In the genomic region with DNA sequence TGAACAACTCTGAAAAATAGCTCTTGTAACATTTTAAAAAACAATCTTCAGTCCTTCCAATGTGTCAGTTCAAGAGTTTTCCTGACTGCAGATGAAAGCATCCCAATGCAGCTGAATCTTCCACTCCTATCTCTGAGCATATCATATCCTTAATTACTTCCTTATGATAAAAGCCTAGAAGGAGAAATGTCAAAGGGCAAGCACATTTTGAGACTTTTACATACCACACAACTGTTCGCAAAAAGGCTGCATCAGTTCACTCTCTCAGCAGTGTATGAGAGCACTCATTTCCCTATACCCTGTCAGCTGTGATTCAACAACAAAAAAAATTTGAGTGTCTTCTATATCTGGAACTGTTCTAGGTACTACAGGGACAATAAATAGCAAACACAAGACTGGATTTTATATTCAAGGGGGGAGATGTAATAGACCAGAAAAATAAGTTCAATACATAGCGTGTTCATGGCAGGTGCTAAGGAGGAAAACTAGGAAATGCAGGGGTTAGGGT, we compare ENCODE assay signal across 16 cellular contexts.
DNase-seq lines count a peak whose midpoint lies in the region; ATAC-seq, FAIRE-seq and TF ChIP-seq lines count a peak whose summit lies in the region.
"Had no signal": no experiment of that assay in that cellular context is flagged by ENCODE, and none has a peak within 500 bp of the region (broad histone marks: within the 10 kb centered on the region; RNA-seq: fewer than 3 reads in every experiment).

No MANE protein-coding gene starts in this region.

- BruUV-seq in endothelial cell of umbilical vein (replicated peaks; lab: Mats Ljungman, UMichigan) = no TSS peak

- POLR2A ChIA-PET in activated CD8-positive, alpha-beta T cell treated with anti-CD3 and anti-CD28 coated beads for 36 hours (lab: Charles Lee) = no interaction called here
- POLR2A ChIA-PET in activated CD8-positive, alpha-beta T cell treated with anti-CD3 and anti-CD28 coated beads, Interleukin-2, amount 10 ng/mL, durations not matched to agents 7 days and 5 days (lab: Charles Lee) = no interaction called here
- POLR2A ChIA-PET in endothelial cell of umbilical vein (lab: Charles Lee) = no interaction called here

- peaks cover 20% of the 10 kb centered on the region for H3K9me3 Mint-ChIP-seq in activated CD8-positive, alpha-beta T cell treated with anti-CD3 and anti-CD28 coated beads for 36 hours
- peaks cover 22% of the 10 kb centered on the region for H3K9me3 Mint-ChIP-seq in activated CD8-positive, alpha-beta T cell treated with anti-CD3 and anti-CD28 coated beads, Interleukin-2, amount 10 ng/mL, durations not matched to agents 7 days and 5 days (ENCODE audit: insufficient read depth)
- H3K9me3 Mint-ChIP-seq in natural killer cell = peaks cover 4 to 13% of the 10 kb centered on the region in 2 donors
- H3K9me3 Mint-ChIP-seq in natural killer cell treated with Interleukin-12 subunit alpha and Interleukin-12 subunit beta and Interleukin-15 and Interleukin-18, amount 100 ng/mL, for 72 hours = peaks cover 5% of the 10 kb centered on the region
- H3K9me3 Mint-ChIP-seq in stimulated activated naive B cell treated with anti-CD40 and anti-IgM and Interleukin-4, amounts not matched to agents 10 μg/mL and 1 μg/mL and 100 μg/mL, for 72 hours = peaks cover 8 to 14% of the 10 kb centered on the region in 2 donors

- H3K27me3 Mint-ChIP-seq in activated CD8-positive, alpha-beta T cell treated with anti-CD3 and anti-CD28 coated beads for 36 hours = no peaks in the 10 kb centered on the region
- H3K27me3 Mint-ChIP-seq in activated CD8-positive, alpha-beta T cell treated with anti-CD3 and anti-CD28 coated beads, Interleukin-2, amount 10 ng/mL, durations not matched to agents 7 days and 5 days (ENCODE audit: low read depth) = no peaks in the 10 kb centered on the region
- H3K27me3 Mint-ChIP-seq in natural killer cell (ENCODE audit: low read depth in 2 of 2) = no peaks in the 10 kb centered on the region
- H3K27me3 Mint-ChIP-seq in natural killer cell treated with Interleukin-12 subunit alpha and Interleukin-12 subunit beta and Interleukin-15 and Interleukin-18, amount 100 ng/mL, for 72 hours = no peaks in the 10 kb centered on the region
- H3K27me3 Mint-ChIP-seq in stimulated activated naive B cell treated with anti-CD40 and anti-IgM and Interleukin-4, amounts not matched to agents 10 μg/mL and 1 μg/mL and 100 μg/mL, for 72 hours = no peaks in the 10 kb centered on the region

- no peaks in the 10 kb centered on the region for H3K9me1 ChIP-seq in endothelial cell of umbilical vein (replicated peaks; ENCODE audit: control insufficient read depth, extremely low read depth, insufficient read depth, low read length)

- no peak overlapping the region for H3K4me3 ChIP-seq in endothelial cell of umbilical vein (replicated peaks in 1 of 3; ENCODE audit: insufficient read depth in 1 of 3, low read depth in 1 of 3, low read length in 3 of 3)
- no peak overlapping the region for H3K4me3 ChIP-seq in brain microvascular endothelial cell (ENCODE audit: low read depth, low read length)

- H3K27ac Mint-ChIP-seq in activated CD8-positive, alpha-beta T cell treated with anti-CD3 and anti-CD28 coated beads for 36 hours = peak overlapping the region; percentile 25
- no peak overlapping the region for H3K27ac Mint-ChIP-seq in activated CD8-positive, alpha-beta T cell treated with anti-CD3 and anti-CD28 coated beads, Interleukin-2, amount 10 ng/mL, durations not matched to agents 7 days and 5 days
- H3K27ac Mint-ChIP-seq in natural killer cell = peak overlapping the region; percentile 17 to 23
- H3K27ac Mint-ChIP-seq in natural killer cell treated with Interleukin-12 subunit alpha and Interleukin-12 subunit beta and Interleukin-15 and Interleukin-18, amount 100 ng/mL, for 72 hours = peak overlapping the region in 1 of 2 donors; percentile 7
- H3K27ac Mint-ChIP-seq in stimulated activated naive B cell treated with anti-CD40 and anti-IgM and Interleukin-4, amounts not matched to agents 10 μg/mL and 1 μg/mL and 100 μg/mL, for 72 hours = peak overlapping the region; percentile 37

- H2AFZ ChIP-seq in endothelial cell of umbilical vein (ENCODE audit: low read depth, low read length) = no peak overlapping the region

- intact Hi-C loops in activated CD8-positive, alpha-beta T cell treated with anti-CD3 and anti-CD28 coated beads for 36 hours (cut with micrococcal nuclease) = no loop called here
- intact Hi-C loops in natural killer cell (cut with micrococcal nuclease) (no loop called here), endothelial cell of umbilical vein (cut with micrococcal nuclease) (no loop called here)

- dilution Hi-C loops in endothelial cell of umbilical vein (cut with MboI; ENCODE audit: extremely low pct_ligation_motif_present, low sequenced_read_pairs) = no loop called here

- H3K9me3 ChIP-seq in endothelial cell of umbilical vein (replicated peaks; ENCODE audit: control insufficient read depth, insufficient read depth, low read length) = no peaks in the 10 kb centered on the region

- no peaks in the 10 kb centered on the region for H3K79me2 ChIP-seq in endothelial cell of umbilical vein (ENCODE audit: control insufficient read depth, insufficient read depth, low read length)

- no peak for TF ChIP-seq CTCF in activated CD8-positive, alpha-beta T cell treated with anti-CD3 and anti-CD28 coated beads for 36 hours (IDR thresholded peaks at IDR 0.05)
- TF ChIP-seq CTCF in natural killer cell (IDR thresholded peaks at IDR 0.05) = no peak
- no peak for TF ChIP-seq CTCF in endothelial cell of umbilical vein (IDR thresholded peaks at IDR 0.05; ENCODE audit: extremely low read depth in 1 of 2, insufficient read depth in 1 of 2, low read depth in 1 of 2, low read length in 2 of 2)
- TF ChIP-seq CTCF in brain microvascular endothelial cell (IDR thresholded peaks at IDR 0.05; ENCODE audit: low read depth, low read length, missing control alignments) = no peak

- peaks cover 7% of the 10 kb centered on the region for H3K4me1 ChIP-seq in endothelial cell of umbilical vein (ENCODE audit: control insufficient read depth, extremely low read depth, insufficient read depth, low read length)

- H3K27me3 ChIP-seq in endothelial cell of umbilical vein (ENCODE audit: control insufficient read depth in 2 of 2, insufficient read depth in 2 of 2, low read length in 2 of 2) (no peaks in the 10 kb centered on the region), brain microvascular endothelial cell (replicated peaks) (no peaks in the 10 kb centered on the region)

- H3K4me2 ChIP-seq in endothelial cell of umbilical vein (ENCODE audit: insufficient read depth, low read length) = no peak overlapping the region

- FAIRE-seq in endothelial cell of umbilical vein (lab: Jason Lieb, UNC) = no peak
- FAIRE-seq: GM12891 had no signal

- no peak for TF ChIP-seq POLR2A in endothelial cell of umbilical vein (IDR thresholded peaks at IDR 0.05; ENCODE audit: low read depth, low read length)

- H3K36me3 ChIP-seq in endothelial cell of umbilical vein (ENCODE audit: control insufficient read depth in 2 of 2, extremely low read depth in 1 of 2, insufficient read depth in 2 of 2, low read length in 2 of 2) = no peaks in the 10 kb centered on the region
- H3K36me3 ChIP-seq in brain microvascular endothelial cell (replicated peaks) = no peaks in the 10 kb centered on the region

- peaks cover 39% of the 10 kb centered on the region for H3K36me3 Mint-ChIP-seq in activated CD8-positive, alpha-beta T cell treated with anti-CD3 and anti-CD28 coated beads for 36 hours (ENCODE audit: low read depth)
- peaks cover 27% of the 10 kb centered on the region for H3K36me3 Mint-ChIP-seq in activated CD8-positive, alpha-beta T cell treated with anti-CD3 and anti-CD28 coated beads, Interleukin-2, amount 10 ng/mL, durations not matched to agents 7 days and 5 days (ENCODE audit: low read depth)
- peaks cover 15% of the 10 kb centered on the region for H3K36me3 Mint-ChIP-seq in natural killer cell
- H3K36me3 Mint-ChIP-seq in natural killer cell treated with Interleukin-12 subunit alpha and Interleukin-12 subunit beta and Interleukin-15 and Interleukin-18, amount 100 ng/mL, for 72 hours = peaks cover 29% of the 10 kb centered on the region
- H3K36me3 Mint-ChIP-seq in stimulated activated naive B cell treated with anti-CD40 and anti-IgM and Interleukin-4, amounts not matched to agents 10 μg/mL and 1 μg/mL and 100 μg/mL, for 72 hours = peaks cover 31 to 52% of the 10 kb centered on the region in 2 donors

- no peak overlapping the region for H3K27ac ChIP-seq in endothelial cell of umbilical vein (ENCODE audit: insufficient read depth, low read depth, low read length)
- no peak overlapping the region for H3K27ac ChIP-seq in brain microvascular endothelial cell

- H4K20me1 ChIP-seq in endothelial cell of umbilical vein (replicated peaks; ENCODE audit: control insufficient read depth, extremely low read depth, insufficient read depth, low read length) = peaks cover 2% of the 10 kb centered on the region

- ATAC-seq in activated CD8-positive, alpha-beta T cell treated with anti-CD3 and anti-CD28 coated beads for 36 hours = no peak
- ATAC-seq in activated CD8-positive, alpha-beta T cell treated with anti-CD3 and anti-CD28 coated beads, Interleukin-2, amount 10 ng/mL, durations not matched to agents 7 days and 5 days = no peak
- no peak for ATAC-seq in natural killer cell
- no peak for ATAC-seq in natural killer cell treated with Interleukin-12 subunit alpha and Interleukin-12 subunit beta and Interleukin-15 and Interleukin-18, amount 100 ng/mL, for 72 hours
- ATAC-seq in stimulated activated naive B cell treated with anti-CD40 and anti-IgM and Interleukin-4, amounts not matched to agents 10 μg/mL and 1 μg/mL and 100 μg/mL, for 72 hours (replicated peaks) = no peak

- H3K4me3 Mint-ChIP-seq in activated CD8-positive, alpha-beta T cell treated with anti-CD3 and anti-CD28 coated beads for 36 hours = no peak overlapping the region
- no peak overlapping the region for H3K4me3 Mint-ChIP-seq in activated CD8-positive, alpha-beta T cell treated with anti-CD3 and anti-CD28 coated beads, Interleukin-2, amount 10 ng/mL, durations not matched to agents 7 days and 5 days
- H3K4me3 Mint-ChIP-seq in natural killer cell = no peak overlapping the region
- H3K4me3 Mint-ChIP-seq in natural killer cell treated with Interleukin-12 subunit alpha and Interleukin-12 subunit beta and Interleukin-15 and Interleukin-18, amount 100 ng/mL, for 72 hours = no peak overlapping the region
- H3K4me3 Mint-ChIP-seq in stimulated activated naive B cell treated with anti-CD40 and anti-IgM and Interleukin-4, amounts not matched to agents 10 μg/mL and 1 μg/mL and 100 μg/mL, for 72 hours = no peak overlapping the region
- H3K4me3 Mint-ChIP-seq: H9 had no signal

- peaks cover 17% of the 10 kb centered on the region for H3K4me1 Mint-ChIP-seq in activated CD8-positive, alpha-beta T cell treated with anti-CD3 and anti-CD28 coated beads for 36 hours (ENCODE audit: low read depth)
- peaks cover 3% of the 10 kb centered on the region for H3K4me1 Mint-ChIP-seq in activated CD8-positive, alpha-beta T cell treated with anti-CD3 and anti-CD28 coated beads, Interleukin-2, amount 10 ng/mL, durations not matched to agents 7 days and 5 days (ENCODE audit: low read depth)
- H3K4me1 Mint-ChIP-seq in natural killer cell = peaks cover 19 to 27% of the 10 kb centered on the region in 2 donors
- peaks cover 22 to 25% of the 10 kb centered on the region in 2 donors for H3K4me1 Mint-ChIP-seq in natural killer cell treated with Interleukin-12 subunit alpha and Interleukin-12 subunit beta and Interleukin-15 and Interleukin-18, amount 100 ng/mL, for 72 hours (ENCODE audit: low read depth in 2 of 2)
- H3K4me1 Mint-ChIP-seq in stimulated activated naive B cell treated with anti-CD40 and anti-IgM and Interleukin-4, amounts not matched to agents 10 μg/mL and 1 μg/mL and 100 μg/mL, for 72 hours = peaks cover 9 to 25% of the 10 kb centered on the region in 2 donors
- H3K4me1 Mint-ChIP-seq: H9 had no signal

- CTCF ChIA-PET in activated CD8-positive, alpha-beta T cell treated with anti-CD3 and anti-CD28 coated beads for 36 hours (lab: Charles Lee) = no interaction called here
- CTCF ChIA-PET in activated CD8-positive, alpha-beta T cell treated with anti-CD3 and anti-CD28 coated beads, Interleukin-2, amount 10 ng/mL, durations not matched to agents 7 days and 5 days (lab: Charles Lee) = interaction anchor here (0.8 to 1.3 kb wide), 2 partner anchors 16 to 65 kb away, joined by 3 read pairs; no protein-coding TSS in a partner anchor
- CTCF ChIA-PET in endothelial cell of umbilical vein (lab: Charles Lee) = no interaction called here

- in situ Hi-C loops in brain microvascular endothelial cell (cut with HindIII; ENCODE audit: low pct_ligation_motif_present, low sequenced_read_pairs) = no loop called here

- DNase-seq in activated CD8-positive, alpha-beta T cell treated with anti-CD3 and anti-CD28 coated beads for 36 hours = no peak
- no peak for DNase-seq in activated CD8-positive, alpha-beta T cell treated with anti-CD3 and anti-CD28 coated beads, Interleukin-2, amount 10 ng/mL, durations not matched to agents 7 days and 5 days
- DNase-seq in natural killer cell = no peak
- no peak for DNase-seq in natural killer cell treated with Interleukin-12 subunit alpha and Interleukin-12 subunit beta and Interleukin-15 and Interleukin-18, amount 100 ng/mL, for 72 hours (ENCODE audit: low spot score)
- DNase-seq in endothelial cell of umbilical vein (ENCODE audit: low read depth, low spot score) = no peak
- no peak for DNase-seq in stimulated activated naive B cell treated with anti-CD40 and anti-IgM and Interleukin-4, amounts not matched to agents 10 μg/mL and 1 μg/mL and 100 μg/mL, for 72 hours
- no peak for DNase-seq in iPS-NIHi11 (ENCODE audit: low spot score)
- DNase-seq in brain microvascular endothelial cell = no peak
- DNase-seq: C1 segment of cervical spinal cord, Calu3, H9, Kasumi-1, NCI-H1930, NCI-H2171 treated with DMSO at 0.1 percent for 48 hours, NCI-H510A had no signal

- H3K9ac ChIP-seq in endothelial cell of umbilical vein (replicated peaks; ENCODE audit: extremely low read depth, insufficient read depth, low read length) = no peak overlapping the region
